ENCODE assay signal across 24 cellular contexts in genomic region chr1:175976865-175977642, GRCh38.
DNase-seq lines count a peak whose midpoint lies in the region; ATAC-seq and TF ChIP-seq lines count a peak whose summit lies in the region.
"Had no signal": no experiment of that assay in that cellular context is flagged by ENCODE, and none has a peak within 500 bp of the region (broad histone marks: within the 10 kb centered on the region; RNA-seq: fewer than 3 reads in every experiment).

No MANE protein-coding gene starts in this region.

- H3K4me1 ChIP-seq in GM23248 (ENCODE audit: insufficient read depth) (peaks cover 38% of the 10 kb centered on the region), fibroblast of lung (ENCODE audit: control insufficient read depth, extremely low read depth, insufficient read depth, low read length) (peaks cover 9% of the 10 kb centered on the region), skeletal muscle satellite cell (ENCODE audit: control insufficient read depth, insufficient read depth, low read length) (peaks cover 24% of the 10 kb centered on the region)
- H3K4me1 ChIP-seq: upper lobe of right lung had no signal

- H3K27me3 ChIP-seq in GM23248 (replicated peaks; ENCODE audit: insufficient read depth) (no peaks in the 10 kb centered on the region), fibroblast of lung (ENCODE audit: control insufficient read depth, insufficient read depth, low read length) (no peaks in the 10 kb centered on the region), skeletal muscle satellite cell (ENCODE audit: control insufficient read depth, insufficient read depth, low read length) (no peaks in the 10 kb centered on the region)
- H3K27me3 ChIP-seq: adrenal gland, esophagus squamous epithelium, SJCRH30, upper lobe of right lung had no signal

- H3K4me3 ChIP-seq in GM23248 (peak overlapping the region; percentile 48; the same call in 1 of the 2 replicates), fibroblast of lung (replicated peaks in 1 of 4; ENCODE audit: control extremely low read depth in 1 of 4, insufficient read depth in 1 of 4, low read depth in 3 of 4, low read length in 4 of 4) (peak overlapping the region in 1 of 4 experiments; percentile 13), skeletal muscle satellite cell (ENCODE audit: low read length) (no peak overlapping the region)
- H3K4me3 ChIP-seq: adrenal gland, esophagus squamous epithelium, SJCRH30, upper lobe of right lung had no signal

- DNase-seq in GM23248 (peak; percentile 47), amniotic epithelial cell (ENCODE audit: low read depth) (peak; percentile 31), fibroblast of lung (ENCODE audit: low read depth in 2 of 2) (peak in 1 of 2 donors; percentile 54)
- no peak for DNase-seq in stimulated activated CD4-positive, alpha-beta T cell treated with anti-CD3 and anti-CD28 coated beads, Interleukin-1b, Interleukin-23, amount 100 ng/mL, for 48 hours
- no peak for DNase-seq in stimulated activated CD4-positive, alpha-beta T cell treated with anti-CD3 and anti-CD28 coated beads, Interleukin-4, amount 100 ng/mL, for 1 hour
- DNase-seq: activated effector memory CD4-positive, alpha-beta T cell treated with anti-CD3 and anti-CD28 coated beads, Interleukin-2, amount 50 U/mL, for 16 hours; adrenal gland; Caco-2; central memory CD4-positive, alpha-beta T cell; effector CD4-positive, alpha-beta T cell; esophagus squamous epithelium; islet precursor cell; MV-4-11; NCI-H2029; NCI-H446; occipital lobe; retina; SJCRH30; stimulated activated CD4-positive, alpha-beta T cell treated with anti-CD3 and anti-CD28 coated beads, Interleukin-12 subunit alpha, Interleukin-12 subunit beta, amount 100 ng/mL, for 4 hours; upper lobe of right lung had no signal

- peak overlapping the region; percentile 48 for H3K27ac ChIP-seq in GM23248
- no peak overlapping the region for H3K27ac ChIP-seq in fibroblast of lung (ENCODE audit: insufficient read depth, low read length)
- H3K27ac ChIP-seq: adrenal gland, esophagus squamous epithelium, HL-60, SJCRH30, upper lobe of right lung, VCaP had no signal

- 51 to 57% methylated on average over 1 of the region's 1 CpG for WGBS in GM23248 (ENCODE audit: low coverage in 1 of 2, low lambda C conversion rate in 2 of 2, missing lambda C conversion rate in 2 of 2), 2 experiments

- peaks cover 11% of the 10 kb centered on the region; the same call in 1 of the 2 replicates for H3K36me3 ChIP-seq in GM23248 (ENCODE audit: low read depth)
- H3K36me3 ChIP-seq in fibroblast of lung (ENCODE audit: control insufficient read depth, insufficient read depth, low read length) = no peaks in the 10 kb centered on the region
- H3K36me3 ChIP-seq in skeletal muscle satellite cell (ENCODE audit: insufficient read depth, low read length) = peaks cover 17% of the 10 kb centered on the region
- H3K36me3 ChIP-seq: adrenal gland, upper lobe of right lung had no signal

- H2AFZ ChIP-seq in GM23248 (no peak overlapping the region), fibroblast of lung (ENCODE audit: low read length) (no peak overlapping the region)

- peaks cover 10% of the 10 kb centered on the region; the same call in 1 of the 2 replicates for H3F3A ChIP-seq in GM23248 (ENCODE audit: insufficient read depth)

- H3K4me2 ChIP-seq in GM23248 (ENCODE audit: unreplicated experiment) (peak overlapping the region; percentile 66), fibroblast of lung (ENCODE audit: extremely low read depth, insufficient read depth, low read length) (peak overlapping the region; percentile 44), skeletal muscle satellite cell (ENCODE audit: low read length) (no peak overlapping the region)

- no peaks in the 10 kb centered on the region for H3K9me2 ChIP-seq in GM23248 (ENCODE audit: insufficient read depth)

- H3K79me2 ChIP-seq in GM23248 (ENCODE audit: insufficient read depth) (peaks cover 10% of the 10 kb centered on the region), fibroblast of lung (ENCODE audit: control insufficient read depth, insufficient read depth, low read length) (no peaks in the 10 kb centered on the region)

- TF ChIP-seq CTCF in fibroblast of lung (conservative IDR thresholded peaks at IDR 0.05 in 1 of 2, IDR thresholded peaks at IDR 0.05 in 1 of 2; ENCODE audit: low read depth in 1 of 2, low read length in 2 of 2) = no peak

- in situ Hi-C loops in GM23248 (cut with MboI) = no loop called here

- no peaks in the 10 kb centered on the region for H3K9me3 ChIP-seq in GM23248 (ENCODE audit: low read depth)
- no peaks in the 10 kb centered on the region for H3K9me3 ChIP-seq in fibroblast of lung (ENCODE audit: control insufficient read depth, insufficient read depth, low read depth, low read length)
- H3K9me3 ChIP-seq in skeletal muscle satellite cell (replicated peaks; ENCODE audit: low read length) = no peaks in the 10 kb centered on the region
- H3K9me3 ChIP-seq: adrenal gland, Caco-2, esophagus squamous epithelium, SJCRH30 had no signal

- ATAC-seq in GM21528 (IDR thresholded peaks at IDR 0.05; ENCODE audit: low FRiP score, unreplicated experiment) = no peak
- ATAC-seq: upper lobe of right lung had no signal

- H4K20me1 ChIP-seq in GM23248 (ENCODE audit: insufficient read depth) (no peaks in the 10 kb centered on the region), fibroblast of lung (ENCODE audit: control insufficient read depth, extremely low read depth, insufficient read depth, low read length) (no peaks in the 10 kb centered on the region)

- H3K9ac ChIP-seq in GM23248 (no peak overlapping the region), fibroblast of lung (ENCODE audit: insufficient read depth, low read length) (no peak overlapping the region), skeletal muscle satellite cell (ENCODE audit: low read depth, low read length) (peak overlapping the region; percentile 34)

Comparison
In these comparisons a context has a peak if more than half of its experiments do, and no peak if none do; other contexts are left out.
1. DNase-seq: peak in GM23248 (single experiment) and amniotic epithelial cell (single experiment); none in stimulated activated CD4-positive, alpha-beta T cell treated with anti-CD3 and anti-CD28 coated beads, Interleukin-1b, Interleukin-23, amount 100 ng/mL, for 48 hours (single experiment) and stimulated activated CD4-positive, alpha-beta T cell treated with anti-CD3 and anti-CD28 coated beads, Interleukin-4, amount 100 ng/mL, for 1 hour (single experiment).